ENCODE assay signal across 25 cellular contexts in genomic region chr15:29470311-29470710, GRCh38.
DNase-seq lines count a peak whose midpoint lies in the region; ATAC-seq, FAIRE-seq and TF ChIP-seq lines count a peak whose summit lies in the region.
"Had no signal": no experiment of that assay in that cellular context is flagged by ENCODE, and none has a peak within 500 bp of the region (broad histone marks: within the 10 kb centered on the region; RNA-seq: fewer than 3 reads in every experiment).

No MANE protein-coding gene starts in this region.

- no peak for ATAC-seq in HepG2

- H3K27ac ChIP-seq in liver (ENCODE audit: low read depth in 1 of 2, low read length in 2 of 2) (no peak overlapping the region), HepG2 (ENCODE audit: extremely low read length, insufficient read depth, low read length) (no peak overlapping the region)
- H3K27ac ChIP-seq in effector memory CD4-positive, alpha-beta T cell (ENCODE audit: insufficient read depth, low read length, poor library complexity, severe bottlenecking): no peak overlapping the region
- H3K27ac ChIP-seq: KMS-11, SK-N-MC, vagina, WERI-Rb-1 had no signal

- TF ChIP-seq EP300 in HepG2 (IDR thresholded peaks at IDR 0.05; ENCODE audit: low read depth in 2 of 2, low read length in 2 of 2) (no peak), HepG2 (CRISPR knock-in tag; IDR thresholded peaks at IDR 0.05; ENCODE audit: borderline replicate concordance) (no peak)

- in situ Hi-C loops in HepG2 (cut with HindIII; ENCODE audit: extremely low pct_ligation_motif_present, low pct_unique_long_range_greater_than_20kb): no loop called here

- DNase-seq in HepG2 (ENCODE audit: low spot score): no peak
- DNase-seq in bronchial epithelial cell (ENCODE audit: low read depth): peak; percentile 36
- peak; percentile 18 for DNase-seq in mucosa of gallbladder (ENCODE audit: low spot score)
- DNase-seq in pons (ENCODE audit: low spot score): no peak
- DNase-seq in activated CD4-positive, alpha-beta memory T cell treated with anti-CD3 and anti-CD28 coated beads for 36 hours: no peak
- DNase-seq in epidermal melanocyte (ENCODE audit: insufficient read length, low spot score): no peak
- no peak for DNase-seq in effector memory CD4-positive, alpha-beta T cell
- DNase-seq: activated CD4-positive, alpha-beta T cell treated with anti-CD3 and anti-CD28 coated beads, Interleukin-2, amount 50 U/mL, for 48 hours; activated effector memory CD4-positive, alpha-beta T cell treated with anti-CD3 and anti-CD28 coated beads, Interleukin-2, amount 50 U/mL, for 16 hours; dermis blood vessel endothelial cell; foreskin melanocyte; NCI-H187; nephron progenitor cell; NK-92 treated with Interleukin-12 subunit alpha and Interleukin-12 subunit beta, amount 100 ng/mL, for 24 hours; stimulated activated CD8-positive, alpha-beta memory T cell treated with anti-CD3 and anti-CD28 coated beads, Interleukin-4, amount 100 ng/mL, for 48 hours; WERI-Rb-1 had no signal

- no peak overlapping the region for H3K4me2 ChIP-seq in HepG2 (ENCODE audit: low read depth, low read length)
- H3K4me2 ChIP-seq: KMS-11 had no signal

- H2AFZ ChIP-seq in HepG2 (ENCODE audit: low read length): no peak overlapping the region

- TF ChIP-seq RAD21 in liver (IDR thresholded peaks at IDR 0.05): no peak
- no peak for TF ChIP-seq RAD21 in HepG2 (CRISPR knock-in tag; IDR thresholded peaks at IDR 0.05)

- FAIRE-seq in HepG2 (lab: Jason Lieb, UNC) (no peak), bronchial epithelial cell (lab: Jason Lieb, UNC) (peak; percentile 36)
- FAIRE-seq: endothelial cell of umbilical vein, GM12891, RCC 7860 had no signal

- peaks cover 2 to 9% (median 2%) of the 10 kb centered on the region in 4 donors for H3K4me1 ChIP-seq in liver (ENCODE audit: control insufficient read depth in 4 of 4, insufficient read depth in 4 of 4, low read length in 3 of 4)
- no peaks in the 10 kb centered on the region for H3K4me1 ChIP-seq in HepG2 (ENCODE audit: insufficient read depth, low read length)
- no peaks in the 10 kb centered on the region for H3K4me1 ChIP-seq in effector memory CD4-positive, alpha-beta T cell (ENCODE audit: control insufficient read depth, insufficient read depth, low read length, poor library complexity, severe bottlenecking)

- no peaks in the 10 kb centered on the region for H3K9me3 Mint-ChIP-seq in activated CD4-positive, alpha-beta memory T cell treated with anti-CD3 and anti-CD28 coated beads for 36 hours
- H3K9me3 Mint-ChIP-seq: mesothelial cell of epicardium, nephron progenitor cell had no signal

- no TSS peak for BruUV-seq in HepG2 (replicated peaks; lab: Mats Ljungman, UMichigan)

- H3K79me2 ChIP-seq in HepG2 (ENCODE audit: insufficient read depth, low read length): no peaks in the 10 kb centered on the region

- H3K9me3 ChIP-seq in liver (ENCODE audit: control insufficient read depth in 4 of 4, low read length in 3 of 4) (no peaks in the 10 kb centered on the region), HepG2 (ENCODE audit: low read length) (no peaks in the 10 kb centered on the region)
- H3K9me3 ChIP-seq in effector memory CD4-positive, alpha-beta T cell (ENCODE audit: control insufficient read depth, low read length): no peaks in the 10 kb centered on the region
- H3K9me3 ChIP-seq: vagina had no signal

- CTCF ChIA-PET in HepG2 (lab: Yijun Ruan, JAX; ENCODE audit: low intra/inter-chr PET ratio, low total read pairs): no interaction called here
- CTCF ChIA-PET in activated CD4-positive, alpha-beta memory T cell treated with anti-CD3 and anti-CD28 coated beads for 36 hours (lab: Charles Lee): interaction anchor here (0.6 kb wide), 1 partner anchor 75 kb away, joined by 3 read pairs; no protein-coding TSS in a partner anchor

- POLR2A ChIA-PET in HepG2 (lab: Yijun Ruan, JAX): no interaction called here
- POLR2A ChIA-PET in activated CD4-positive, alpha-beta memory T cell treated with anti-CD3 and anti-CD28 coated beads for 36 hours (lab: Charles Lee): no interaction called here

- no peak overlapping the region for H3K27ac Mint-ChIP-seq in activated CD4-positive, alpha-beta memory T cell treated with anti-CD3 and anti-CD28 coated beads for 36 hours
- H3K27ac Mint-ChIP-seq: CD14-positive monocyte, mesothelial cell of epicardium, nephron progenitor cell had no signal

- H4K20me1 ChIP-seq in HepG2 (ENCODE audit: insufficient read depth, low read length): no peaks in the 10 kb centered on the region

- 42% methylated on average over 14 of the region's 14 CpGs for WGBS in liver
- WGBS in HepG2 (ENCODE audit: low lambda C conversion rate): 28% methylated on average over 12 of the region's 14 CpGs

- H3K27me3 ChIP-seq in liver (ENCODE audit: control insufficient read depth in 4 of 4, insufficient read depth in 4 of 4, low read length in 3 of 4): no peaks in the 10 kb centered on the region
- H3K27me3 ChIP-seq in HepG2 (ENCODE audit: control insufficient read depth in 1 of 2, insufficient read depth in 2 of 2, low read length in 2 of 2): peaks cover 0 to 1% of the 10 kb centered on the region in 2 experiments; a peak in 2 of 5 replicates
- H3K27me3 ChIP-seq in bronchial epithelial cell (ENCODE audit: control insufficient read depth, insufficient read depth, low read length): no peaks in the 10 kb centered on the region
- H3K27me3 ChIP-seq in effector memory CD4-positive, alpha-beta T cell (replicated peaks; ENCODE audit: control insufficient read depth, insufficient read depth, low read length, poor library complexity, severe bottlenecking): no peaks in the 10 kb centered on the region
- H3K27me3 ChIP-seq: vagina had no signal

- H3K36me3 ChIP-seq in liver (ENCODE audit: control insufficient read depth in 4 of 4, insufficient read depth in 3 of 4, low read depth in 1 of 4, low read length in 3 of 4) (no peaks in the 10 kb centered on the region), HepG2 (replicated peaks in 1 of 2; ENCODE audit: control insufficient read depth in 1 of 2, insufficient read depth in 2 of 2, low read length in 2 of 2) (no peaks in the 10 kb centered on the region), bronchial epithelial cell (ENCODE audit: control insufficient read depth, insufficient read depth, low read length) (no peaks in the 10 kb centered on the region)
- no peaks in the 10 kb centered on the region for H3K36me3 ChIP-seq in effector memory CD4-positive, alpha-beta T cell (ENCODE audit: control insufficient read depth, insufficient read depth, low read length)
- H3K36me3 ChIP-seq: vagina, WERI-Rb-1 had no signal

- TF ChIP-seq CTCF in liver (IDR thresholded peaks at IDR 0.05; ENCODE audit: low read depth, low read length, missing input control): no peak
- no peak for TF ChIP-seq CTCF in HepG2 (CRISPR knock-in tag; IDR thresholded peaks at IDR 0.05)
- no peak for TF ChIP-seq CTCF in bronchial epithelial cell (IDR thresholded peaks at IDR 0.05; ENCODE audit: insufficient read depth, low read length, severe bottlenecking)

- H3K9ac ChIP-seq in liver (ENCODE audit: low read depth in 1 of 2, low read length in 2 of 2): no peak overlapping the region
- H3K9ac ChIP-seq in HepG2 (ENCODE audit: insufficient read depth, low read depth, low read length): no peak overlapping the region
- H3K9ac ChIP-seq: KMS-11 had no signal

- no peaks in the 10 kb centered on the region for H3K4me1 Mint-ChIP-seq in activated CD4-positive, alpha-beta memory T cell treated with anti-CD3 and anti-CD28 coated beads for 36 hours (ENCODE audit: low read depth)
- H3K4me1 Mint-ChIP-seq: CD14-positive monocyte, mesothelial cell of epicardium had no signal

- TF ChIP-seq POLR2A in HepG2 (IDR thresholded peaks at IDR 0.05; ENCODE audit: insufficient read depth in 1 of 2, low read depth in 2 of 2, low read length in 2 of 2): no peak

- peaks cover 2% of the 10 kb centered on the region for H3K27me3 Mint-ChIP-seq in activated CD4-positive, alpha-beta memory T cell treated with anti-CD3 and anti-CD28 coated beads for 36 hours

- intact Hi-C loops in HepG2 (cut with micrococcal nuclease; ENCODE audit: unreplicated experiment): no loop called here
- intact Hi-C loops in activated CD4-positive, alpha-beta memory T cell treated with anti-CD3 and anti-CD28 coated beads for 36 hours (cut with micrococcal nuclease): no loop called here

- no peaks in the 10 kb centered on the region for H3K36me3 Mint-ChIP-seq in activated CD4-positive, alpha-beta memory T cell treated with anti-CD3 and anti-CD28 coated beads for 36 hours
- H3K36me3 Mint-ChIP-seq: CD14-positive monocyte, mesothelial cell of epicardium had no signal

- H3K4me3 Mint-ChIP-seq in activated CD4-positive, alpha-beta memory T cell treated with anti-CD3 and anti-CD28 coated beads for 36 hours: no peak overlapping the region
- H3K4me3 Mint-ChIP-seq: CD14-positive monocyte, mesothelial cell of epicardium, nephron progenitor cell had no signal

- H3K4me3 ChIP-seq in liver (ENCODE audit: low read depth in 1 of 3, low read length in 3 of 3) (no peak overlapping the region), HepG2 (replicated peaks in 1 of 3; ENCODE audit: insufficient read depth in 1 of 3, low read depth in 2 of 3, low read length in 3 of 3) (no peak overlapping the region), bronchial epithelial cell (ENCODE audit: low read depth, low read length) (no peak overlapping the region)
- no peak overlapping the region for H3K4me3 ChIP-seq in effector memory CD4-positive, alpha-beta T cell (ENCODE audit: insufficient read depth, low read depth, low read length, poor library complexity, severe bottlenecking)
- H3K4me3 ChIP-seq: SK-N-MC, vagina had no signal

TF ChIP-seq in liver, 16 proteins besides CTCF, POLR2A, EP300 and RAD21 (continues in another document):
- TF ChIP-seq TAF1 (conservative IDR thresholded peaks at IDR 0.05) (no peak), EGR1 (IDR thresholded peaks at IDR 0.05; ENCODE audit: low read depth in 2 of 2) (no peak), SP1 (IDR thresholded peaks at IDR 0.05) (no peak), RXRA (IDR thresholded peaks at IDR 0.05) (peak; percentile 30 to 53), NR2F2 (IDR thresholded peaks at IDR 0.05) (no peak), FOXA2 (IDR thresholded peaks at IDR 0.05) (no peak), GABPA (IDR thresholded peaks at IDR 0.05 in 1 of 2, conservative IDR thresholded peaks at IDR 0.05 in 1 of 2) (no peak), YY1 (IDR thresholded peaks at IDR 0.05) (no peak), JUND (IDR thresholded peaks at IDR 0.05) (peak in 1 of 2 donors; percentile 21)

TF ChIP-seq in HepG2, 621 proteins besides CTCF, POLR2A, EP300 and RAD21 (continues in another document):
- TF ChIP-seq HDAC1 (CRISPR knock-in tag; IDR thresholded peaks at IDR 0.05) (no peak), ELK4 (CRISPR knock-in tag; IDR thresholded peaks at IDR 0.05; ENCODE audit: borderline replicate concordance) (no peak), ZNF335 (CRISPR knock-in tag; IDR thresholded peaks at IDR 0.05) (no peak)

Comparison
In these comparisons a context has a peak if more than half of its experiments do, and no peak if none do; other contexts are left out.
1. DNase-seq: peak in bronchial epithelial cell (single experiment) and mucosa of gallbladder (single experiment); none in HepG2 (single experiment), pons (single experiment), activated CD4-positive, alpha-beta memory T cell treated with anti-CD3 and anti-CD28 coated beads for 36 hours (single experiment), epidermal melanocyte (single experiment) and effector memory CD4-positive, alpha-beta T cell (0 of 3).